Comparison of ENCODE assay signal across 14 cellular contexts in genomic region chr2:217252181-217252580, GRCh38.
DNase-seq lines count a peak whose midpoint lies in the region; ATAC-seq and TF ChIP-seq lines count a peak whose summit lies in the region.
"Had no signal": no experiment of that assay in that cellular context is flagged by ENCODE, and none has a peak within 500 bp of the region (broad histone marks: within the 10 kb centered on the region; RNA-seq: fewer than 3 reads in every experiment).

No MANE protein-coding gene starts in this region.

- no peak overlapping the region for H2AK5ac ChIP-seq in IMR-90 (ENCODE audit: low read depth, low read length)

- no peak for TF ChIP-seq RAD21 in IMR-90 (IDR thresholded peaks at IDR 0.05; ENCODE audit: low read length)

- no peaks in the 10 kb centered on the region for H3F3A ChIP-seq in GM23248 (ENCODE audit: insufficient read depth)

- dilution Hi-C loops in IMR-90 (cut with HindIII; ENCODE audit: low sequenced_read_pairs, unreplicated experiment) = no loop called here

- intact Hi-C loops in IMR-90 (cut with micrococcal nuclease) = no loop called here
- intact Hi-C loops in esophagus squamous epithelium (cut with DNase I) = no loop called here
- intact Hi-C loops in tibial artery (cut with DNase I; ENCODE audit: low total_unique reads) = no loop called here

- TF ChIP-seq POLR2A in IMR-90 (IDR thresholded peaks at IDR 0.05; ENCODE audit: low read depth, low read length) = no peak
- TF ChIP-seq POLR2A in esophagus squamous epithelium (IDR thresholded peaks at IDR 0.05) = no peak

- ATAC-seq in IMR-90 (ENCODE audit: low read depth) = no peak
- ATAC-seq: CD8-positive, alpha-beta T cell; HepG2 had no signal

- H3K18ac ChIP-seq in IMR-90 (ENCODE audit: low read depth, low read length) = peak overlapping the region; percentile 37; the same call in 1 of the 2 replicates

- H3K4me1 ChIP-seq in IMR-90 (ENCODE audit: control insufficient read depth, insufficient read depth, low read length) = peaks cover 39% of the 10 kb centered on the region
- H3K4me1 ChIP-seq in esophagus squamous epithelium = peaks cover 5 to 57% (median 16%) of the 10 kb centered on the region in 3 donors
- peaks cover 37% of the 10 kb centered on the region for H3K4me1 ChIP-seq in rectal smooth muscle tissue (ENCODE audit: control insufficient read depth, insufficient read depth, low read length)
- peaks cover 0 to 52% (median 32%) of the 10 kb centered on the region in 4 donors for H3K4me1 ChIP-seq in tibial artery
- no peaks in the 10 kb centered on the region for H3K4me1 ChIP-seq in GM23248 (ENCODE audit: insufficient read depth)
- H3K4me1 ChIP-seq: Caco-2 had no signal

- WGBS in IMR-90 (ENCODE audit: extremely low coverage in 2 of 2, insufficient read length in 1 of 2), 2 experiments = no CpG with 5 or more reads among the region's 4 CpGs
- 85 to 88% methylated on average over 4 of the region's 4 CpGs for WGBS in esophagus squamous epithelium, 2 donors
- 93 to 94% methylated on average over 4 of the region's 4 CpGs for whole genome bisulfite sequencing in GM23248 (ENCODE audit: low coverage in 1 of 2, low lambda C conversion rate in 2 of 2, missing lambda C conversion rate in 2 of 2), 2 experiments

- TF ChIP-seq CTCF in IMR-90 (conservative IDR thresholded peaks at IDR 0.05; ENCODE audit: low read depth, low read length) = no peak
- no peak for TF ChIP-seq CTCF in esophagus squamous epithelium (IDR thresholded peaks at IDR 0.05)
- no peak for TF ChIP-seq CTCF in tibial artery (IDR thresholded peaks at IDR 0.05)

- H3K9me1 ChIP-seq in IMR-90 (ENCODE audit: insufficient read depth, low read length) = peaks cover 6% of the 10 kb centered on the region

- no peak overlapping the region for H4K91ac ChIP-seq in IMR-90 (ENCODE audit: insufficient read depth, low read depth, low read length)

- H3K27ac ChIP-seq in IMR-90 (ENCODE audit: insufficient read depth, low read length) (no peak overlapping the region), esophagus squamous epithelium (peak overlapping the region in 3 of 4 donors; percentile 77 to 85 (median 82)), rectal smooth muscle tissue (ENCODE audit: low read depth, low read length) (peak overlapping the region; percentile 97), tibial artery (peak overlapping the region; percentile 84 to 87), GM23248 (no peak overlapping the region)
- H3K27ac ChIP-seq: BLaER1 treated with 17β-estradiol and CSF1 and Interleukin-3, amounts not matched to agents 10 nM and 100 nM had no signal

- no peak overlapping the region for H3K56ac ChIP-seq in IMR-90 (ENCODE audit: extremely low read depth, insufficient read depth, low read length)

- no peak overlapping the region for H3K4me2 ChIP-seq in IMR-90 (ENCODE audit: low read depth, low read length)
- no peak overlapping the region for H3K4me2 ChIP-seq in GM23248 (ENCODE audit: unreplicated experiment)
- H3K4me2 ChIP-seq: BLaER1 treated with 17β-estradiol and CSF1 and Interleukin-3, amounts not matched to agents 10 nM and 100 nM had no signal

- no peak overlapping the region for H3K4me3 ChIP-seq in IMR-90 (ENCODE audit: insufficient read depth, low read depth, low read length)
- H3K4me3 ChIP-seq in esophagus squamous epithelium = no peak overlapping the region
- no peak overlapping the region for H3K4me3 ChIP-seq in rectal smooth muscle tissue (ENCODE audit: low read length)
- no peak overlapping the region for H3K4me3 ChIP-seq in tibial artery
- H3K4me3 ChIP-seq in GM23248 = no peak overlapping the region
- H3K4me3 ChIP-seq: BLaER1 treated with 17β-estradiol and CSF1 and Interleukin-3, amounts not matched to agents 10 nM and 100 nM; HAP-1 had no signal

- H2AFZ ChIP-seq in IMR-90 (replicated peaks; ENCODE audit: low read length, poor library complexity) = no peak overlapping the region
- H2AFZ ChIP-seq in GM23248 = no peak overlapping the region

- no peaks in the 10 kb centered on the region for H3K79me2 ChIP-seq in GM23248 (ENCODE audit: insufficient read depth)

- H2AK9ac ChIP-seq in IMR-90 (replicated peaks; ENCODE audit: low read depth, low read length, poor library complexity) = no peak overlapping the region

- DNase-seq in IMR-90 (no peak), esophagus squamous epithelium (lab: John Stamatoyannopoulos, UW) (no peak), tibial artery (no peak), NCI-H187 treated with DMSO at 0.1 percent for 48 hours (lab: John Stamatoyannopoulos, UW) (no peak), GM23248 (no peak)
- no peak for DNase-seq in NK-92 treated with Interleukin-12 subunit alpha and Interleukin-12 subunit beta, amount 100 ng/mL, for 24 hours (lab: John Stamatoyannopoulos, UW)
- DNase-seq: Caco-2; CD8-positive, alpha-beta T cell; DMS79; GDM1 had no signal

- H4K5ac ChIP-seq in IMR-90 (ENCODE audit: low read depth, low read length) = no peak overlapping the region

- no TSS peak for BruUV-seq in IMR-90 (replicated peaks; lab: Mats Ljungman, UMichigan)

- H3K14ac ChIP-seq in IMR-90 (replicated peaks; ENCODE audit: low read depth, low read length) = no peak overlapping the region

- H2BK15ac ChIP-seq in IMR-90 (ENCODE audit: low read depth, low read length) = no peak overlapping the region

- H2BK120ac ChIP-seq in IMR-90 (ENCODE audit: low read depth, low read length) = no peak overlapping the region

- H3K79me1 ChIP-seq in IMR-90 (ENCODE audit: low read depth in 1 of 2, low read length in 2 of 2) = peaks cover 0 to 4% of the 10 kb centered on the region in 2 experiments; a peak in 1 of 4 replicates

- H4K8ac ChIP-seq in IMR-90 (ENCODE audit: low read depth in 2 of 2, low read length in 2 of 2) = no peak overlapping the region

- no peaks in the 10 kb centered on the region for H3K9me2 ChIP-seq in GM23248 (ENCODE audit: insufficient read depth)

- POLR2A ChIA-PET in IMR-90 (lab: Charles Lee; ENCODE audit: unreplicated experiment) = no interaction called here

- H3K9ac ChIP-seq in IMR-90 (ENCODE audit: low read depth, low read length) (no peak overlapping the region), rectal smooth muscle tissue (ENCODE audit: low read length) (no peak overlapping the region), GM23248 (no peak overlapping the region)
- H3K9ac ChIP-seq: BLaER1 treated with 17β-estradiol and CSF1 and Interleukin-3, amounts not matched to agents 10 nM and 100 nM had no signal

- no peaks in the 10 kb centered on the region for H3K9me3 ChIP-seq in IMR-90 (ENCODE audit: control insufficient read depth, insufficient read depth, low read length)
- no peaks in the 10 kb centered on the region for H3K9me3 ChIP-seq in esophagus squamous epithelium
- no peaks in the 10 kb centered on the region for H3K9me3 ChIP-seq in tibial artery
- no peaks in the 10 kb centered on the region for H3K9me3 ChIP-seq in GM23248 (ENCODE audit: low read depth)
- H3K9me3 ChIP-seq: BLaER1 treated with 17β-estradiol and CSF1 and Interleukin-3, amounts not matched to agents 10 nM and 100 nM; Caco-2; HAP-1 had no signal

- no peaks in the 10 kb centered on the region for H3K27me3 ChIP-seq in IMR-90 (ENCODE audit: control insufficient read depth, insufficient read depth, low read length)
- peaks cover 0 to 31% (median 0%) of the 10 kb centered on the region in 4 donors for H3K27me3 ChIP-seq in esophagus squamous epithelium
- H3K27me3 ChIP-seq in rectal smooth muscle tissue (ENCODE audit: control insufficient read depth, insufficient read depth, low read length) = no peaks in the 10 kb centered on the region
- H3K27me3 ChIP-seq in tibial artery = no peaks in the 10 kb centered on the region
- H3K27me3 ChIP-seq in GM23248 (replicated peaks; ENCODE audit: insufficient read depth) = no peaks in the 10 kb centered on the region

- H2BK20ac ChIP-seq in IMR-90 (ENCODE audit: low read depth, low read length) = no peak overlapping the region

- H3K23ac ChIP-seq in IMR-90 (ENCODE audit: low read depth, low read length) = no peak overlapping the region

- CTCF ChIA-PET in IMR-90 (lab: Yijun Ruan, JAX) = no interaction called here

- in situ Hi-C loops in IMR-90 (cut with MboI; ENCODE audit: low sequenced_read_pairs) = no loop called here
- in situ Hi-C loops in GM23248 (cut with MboI) = no loop called here

- H4K20me1 ChIP-seq in IMR-90 (ENCODE audit: insufficient read depth, low read length) (no peaks in the 10 kb centered on the region), GM23248 (ENCODE audit: insufficient read depth) (no peaks in the 10 kb centered on the region)

- H2BK5ac ChIP-seq in IMR-90 (ENCODE audit: low read depth, low read length, poor library complexity, severe bottlenecking) = no peak overlapping the region

- H3K36me3 ChIP-seq in IMR-90 (ENCODE audit: control insufficient read depth, insufficient read depth, low read length) (no peaks in the 10 kb centered on the region), esophagus squamous epithelium (no peaks in the 10 kb centered on the region), rectal smooth muscle tissue (ENCODE audit: control insufficient read depth, insufficient read depth, low read length) (no peaks in the 10 kb centered on the region), tibial artery (no peaks in the 10 kb centered on the region), GM23248 (ENCODE audit: low read depth) (no peaks in the 10 kb centered on the region)
- H3K36me3 ChIP-seq: BLaER1 treated with 17β-estradiol and CSF1 and Interleukin-3, amounts not matched to agents 10 nM and 100 nM; HAP-1 had no signal

- H3K4ac ChIP-seq in IMR-90 (ENCODE audit: low read depth, low read length) = no peak overlapping the region

TF ChIP-seq in IMR-90, 13 proteins besides CTCF, POLR2A, EP300 and RAD21:
- no peak for TF ChIP-seq CEBPB (IDR thresholded peaks at IDR 0.05; ENCODE audit: low read depth, low read length)
- TF ChIP-seq USF2 (IDR thresholded peaks at IDR 0.05; ENCODE audit: low read depth, low read length) = no peak
- TF ChIP-seq CHD1 (IDR thresholded peaks at IDR 0.05; ENCODE audit: low read depth, low read length) = no peak

Comparison
In these comparisons a context has a peak if more than half of its experiments do, and no peak if none do; other contexts are left out.
1. H3K27ac ChIP-seq: peak in esophagus squamous epithelium (3 of 4), rectal smooth muscle tissue (single experiment) and tibial artery (2 of 2); none in IMR-90 (single experiment) and GM23248 (single experiment).